Comparison of ENCODE assay signal across 11 cellular contexts in the genomic region with DNA sequence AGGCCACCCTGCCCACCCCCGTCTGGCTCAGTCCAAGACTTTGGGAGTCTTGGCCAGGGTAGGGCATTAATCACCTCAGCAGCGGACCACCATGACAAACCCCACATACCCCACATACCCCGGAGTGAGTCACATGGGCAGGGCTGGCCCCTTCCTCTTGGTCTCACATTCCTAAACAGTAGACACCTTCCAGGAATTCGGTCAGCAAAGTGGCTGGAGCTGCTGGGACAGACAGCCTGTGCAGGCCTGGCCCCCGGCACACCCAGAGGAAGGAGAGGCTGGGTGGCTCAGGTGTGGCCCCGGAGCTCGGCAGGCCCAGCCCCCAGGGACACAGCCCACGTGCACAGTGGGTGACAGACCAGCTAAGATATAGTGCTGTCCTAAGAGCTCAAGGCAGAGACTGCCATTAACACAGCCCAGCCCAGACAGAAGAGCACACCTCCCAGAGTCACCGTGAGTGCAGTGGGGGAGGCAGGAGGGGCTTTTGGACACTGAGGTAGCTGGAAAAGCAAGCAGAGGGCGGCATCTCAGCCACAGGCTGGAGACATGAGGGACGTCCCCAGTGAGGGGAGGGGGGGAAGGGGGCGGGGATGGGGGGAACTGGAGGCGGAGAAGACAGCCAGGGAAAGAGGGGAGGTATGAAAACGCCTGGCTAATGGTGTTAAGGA. TPM values are rescaled to one million over a fixed set of nuclear protein-coding genes. Genes with fewer than 3 reads are reported as not detected.
DNase-seq lines count a peak whose midpoint lies in the region; ATAC-seq and TF ChIP-seq lines count a peak whose summit lies in the region.
"Had no signal": no experiment of that assay in that cellular context is flagged by ENCODE, and none has a peak within 500 bp of the region (broad histone marks: within the 10 kb centered on the region; RNA-seq: fewer than 3 reads in every experiment).

No MANE protein-coding gene starts in this region.

- H3K27me3 Mint-ChIP-seq in nephron (ENCODE audit: low read depth) = peaks cover 8% of the 10 kb centered on the region
- no peaks in the 10 kb centered on the region for H3K27me3 Mint-ChIP-seq in activated CD8-positive, alpha-beta T cell treated with anti-CD3 and anti-CD28 coated beads, Interleukin-2, amount 10 ng/mL, durations not matched to agents 7 days and 5 days (ENCODE audit: low read depth)
- H3K27me3 Mint-ChIP-seq: dendritic cell treated with granulocyte-macrophage colony-stimulating factor and Interleukin-4, amounts not matched to agents 40 ng/mL and 50 ng/mL, for 4 days had no signal

- H3K4me1 ChIP-seq in BLaER1 = peaks cover 80% of the 10 kb centered on the region
- no peaks in the 10 kb centered on the region for H3K4me1 ChIP-seq in effector memory CD4-positive, alpha-beta T cell (ENCODE audit: control insufficient read depth, insufficient read depth, low read length, poor library complexity, severe bottlenecking)

- no peaks in the 10 kb centered on the region for H3K27me3 ChIP-seq in BLaER1
- H3K27me3 ChIP-seq in effector memory CD4-positive, alpha-beta T cell (replicated peaks; ENCODE audit: control insufficient read depth, insufficient read depth, low read length, poor library complexity, severe bottlenecking) = no peaks in the 10 kb centered on the region

- H3K36me3 ChIP-seq in BLaER1 = 0 out of 2 replicates have a peak, but pooled peaks cover 5% of the 10 kb centered on the region
- no peaks in the 10 kb centered on the region for H3K36me3 ChIP-seq in effector memory CD4-positive, alpha-beta T cell (ENCODE audit: control insufficient read depth, insufficient read depth, low read length)

- peak overlapping the region in 2 of 3 experiments; percentile 19 to 35 for H3K4me3 Mint-ChIP-seq in nephron
- H3K4me3 Mint-ChIP-seq in activated CD8-positive, alpha-beta T cell treated with anti-CD3 and anti-CD28 coated beads, Interleukin-2, amount 10 ng/mL, durations not matched to agents 7 days and 5 days = no peak overlapping the region
- H3K4me3 Mint-ChIP-seq: dendritic cell treated with granulocyte-macrophage colony-stimulating factor and Interleukin-4, amounts not matched to agents 40 ng/mL and 50 ng/mL, for 4 days had no signal

- H3K27ac Mint-ChIP-seq in nephron = peak overlapping the region in 2 of 3 experiments; percentile 66 to 97
- no peak overlapping the region for H3K27ac Mint-ChIP-seq in activated CD8-positive, alpha-beta T cell treated with anti-CD3 and anti-CD28 coated beads, Interleukin-2, amount 10 ng/mL, durations not matched to agents 7 days and 5 days
- H3K27ac Mint-ChIP-seq: dendritic cell treated with granulocyte-macrophage colony-stimulating factor and Interleukin-4, amounts not matched to agents 40 ng/mL and 50 ng/mL, for 4 days had no signal

- H3K36me3 Mint-ChIP-seq in nephron (ENCODE audit: low read depth) = no peaks in the 10 kb centered on the region
- no peaks in the 10 kb centered on the region for H3K36me3 Mint-ChIP-seq in activated CD8-positive, alpha-beta T cell treated with anti-CD3 and anti-CD28 coated beads, Interleukin-2, amount 10 ng/mL, durations not matched to agents 7 days and 5 days (ENCODE audit: low read depth)

- ATAC-seq in esophagus mucosa (peak; percentile 76), HG03354 (IDR thresholded peaks at IDR 0.05; ENCODE audit: poor library complexity, severe bottlenecking, unreplicated experiment) (no peak)
- no peak for ATAC-seq in activated CD8-positive, alpha-beta T cell treated with anti-CD3 and anti-CD28 coated beads, Interleukin-2, amount 10 ng/mL, durations not matched to agents 7 days and 5 days

- CTCF ChIA-PET in activated CD8-positive, alpha-beta T cell treated with anti-CD3 and anti-CD28 coated beads, Interleukin-2, amount 10 ng/mL, durations not matched to agents 7 days and 5 days (lab: Charles Lee) = no interaction called here

- POLR2A ChIA-PET in activated CD8-positive, alpha-beta T cell treated with anti-CD3 and anti-CD28 coated beads, Interleukin-2, amount 10 ng/mL, durations not matched to agents 7 days and 5 days (lab: Charles Lee) = interaction anchor here (0.6 kb wide), 1 partner anchor 287 kb away, joined by 3 read pairs; no protein-coding TSS in a partner anchor

- peaks cover 45% of the 10 kb centered on the region for H3K4me1 Mint-ChIP-seq in nephron
- H3K4me1 Mint-ChIP-seq in activated CD8-positive, alpha-beta T cell treated with anti-CD3 and anti-CD28 coated beads, Interleukin-2, amount 10 ng/mL, durations not matched to agents 7 days and 5 days (ENCODE audit: low read depth) = no peaks in the 10 kb centered on the region

- H3K4me3 ChIP-seq in BLaER1 = no peak overlapping the region
- H3K4me3 ChIP-seq in effector memory CD4-positive, alpha-beta T cell (ENCODE audit: insufficient read depth, low read depth, low read length, poor library complexity, severe bottlenecking) = no peak overlapping the region

- peak overlapping the region; percentile 62 for H3K4me2 ChIP-seq in BLaER1

- H4K20me1 ChIP-seq in BLaER1 = peaks cover 88% of the 10 kb centered on the region

- no peaks in the 10 kb centered on the region for H3K9me3 ChIP-seq in BLaER1
- no peaks in the 10 kb centered on the region for H3K9me3 ChIP-seq in effector memory CD4-positive, alpha-beta T cell (ENCODE audit: control insufficient read depth, low read length)

- DNase-seq in NCI-H82 (lab: John Stamatoyannopoulos, UW) = peak; percentile 78
- DNase-seq in activated CD8-positive, alpha-beta T cell treated with anti-CD3 and anti-CD28 coated beads, Interleukin-2, amount 10 ng/mL, durations not matched to agents 7 days and 5 days = no peak
- DNase-seq in SKM-1 (lab: John Stamatoyannopoulos, UW; ENCODE audit: unreplicated experiment) = no peak
- DNase-seq in effector memory CD4-positive, alpha-beta T cell = no peak
- DNase-seq: DMS79, occipital lobe had no signal

- peak overlapping the region; percentile 10 for H3K27ac ChIP-seq in BLaER1
- H3K27ac ChIP-seq in effector memory CD4-positive, alpha-beta T cell (ENCODE audit: insufficient read depth, low read length, poor library complexity, severe bottlenecking) = no peak overlapping the region

- no peak overlapping the region for H3K9ac ChIP-seq in BLaER1

- H3K9me3 Mint-ChIP-seq in nephron = no peaks in the 10 kb centered on the region
- no peaks in the 10 kb centered on the region for H3K9me3 Mint-ChIP-seq in activated CD8-positive, alpha-beta T cell treated with anti-CD3 and anti-CD28 coated beads, Interleukin-2, amount 10 ng/mL, durations not matched to agents 7 days and 5 days (ENCODE audit: insufficient read depth)
- H3K9me3 Mint-ChIP-seq: dendritic cell treated with granulocyte-macrophage colony-stimulating factor and Interleukin-4, amounts not matched to agents 40 ng/mL and 50 ng/mL, for 4 days had no signal

- no peak for TF ChIP-seq CTCF in nephron (IDR thresholded peaks at IDR 0.05; ENCODE audit: unreplicated experiment in 3 of 3)

RNA-seq across cellular contexts. Expression of a gene that starts 24.0 kb away (rescaled TPM):
- total RNA-seq in esophagus mucosa = 50.2 TPM
- total RNA-seq in activated CD8-positive, alpha-beta T cell treated with anti-CD3 and anti-CD28 coated beads, Interleukin-2, amount 10 ng/mL, durations not matched to agents 7 days and 5 days = 1 to 10 TPM; 7.5 to 8.9 TPM
